Comparison of ENCODE assay signal across 9 cellular contexts in the genomic region with DNA sequence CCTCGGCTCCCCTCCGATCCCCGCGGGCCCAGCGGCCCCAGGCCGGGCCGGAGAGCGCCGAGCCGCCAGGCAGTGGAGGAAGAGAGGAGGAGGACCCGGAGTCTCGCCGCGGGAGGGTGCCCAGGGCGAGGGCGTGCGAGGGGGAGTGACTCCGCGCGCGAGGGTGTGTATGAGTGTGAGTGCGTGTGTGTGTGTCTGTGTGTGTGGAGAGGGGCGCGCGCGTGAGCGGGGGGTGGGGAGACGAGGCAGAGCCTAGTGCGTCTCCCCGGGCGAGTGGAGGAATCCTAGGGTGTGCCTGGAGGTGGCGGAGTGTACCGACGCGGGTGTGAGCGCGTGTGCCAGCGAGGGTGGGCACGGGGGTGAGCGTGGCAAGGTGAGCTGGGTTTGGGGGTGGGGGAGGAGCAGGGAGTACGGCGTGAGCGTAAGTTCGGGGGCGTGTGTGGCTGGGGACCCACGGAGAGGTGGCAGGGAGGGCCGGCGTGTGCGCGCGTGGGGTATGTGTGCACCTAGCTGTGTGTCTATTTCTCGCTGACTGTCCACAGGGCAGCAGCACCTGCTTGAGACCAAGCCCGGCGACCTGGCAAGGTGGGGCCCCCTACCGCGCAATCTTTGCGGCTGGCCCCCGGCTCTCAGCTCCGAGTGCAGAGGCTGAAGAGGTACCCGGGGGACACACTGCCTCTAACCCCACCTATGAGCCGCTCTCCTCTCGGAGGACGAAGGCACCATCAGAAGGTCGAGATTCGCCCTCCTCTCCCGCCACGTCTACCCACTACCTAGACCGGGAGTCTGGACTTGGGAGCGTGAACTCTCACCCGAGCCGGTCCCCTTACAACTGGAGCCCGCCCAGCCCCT. TPM values are rescaled to one million over a fixed set of nuclear protein-coding genes. Genes with fewer than 3 reads are reported as not detected.
A peak's percentile ranks its signal among the peaks of the same experiment; 100 is the strongest.
DNase-seq lines count a peak whose midpoint lies in the region; ATAC-seq and TF ChIP-seq lines count a peak whose summit lies in the region.
"Had no signal": no experiment of that assay in that cellular context is flagged by ENCODE, and none has a peak within 500 bp of the region (broad histone marks: within the 10 kb centered on the region; RNA-seq: fewer than 3 reads in every experiment).

No MANE protein-coding gene starts in this region.

- H2AFZ ChIP-seq in IMR-90 (replicated peaks; ENCODE audit: low read length, poor library complexity): peak overlapping the region; percentile 79

- no peak overlapping the region for H3K14ac ChIP-seq in IMR-90 (replicated peaks; ENCODE audit: low read depth, low read length)

- in situ Hi-C loops in IMR-90 (cut with MboI; ENCODE audit: low sequenced_read_pairs): no loop called here

- H2BK20ac ChIP-seq in IMR-90 (ENCODE audit: low read depth, low read length): no peak overlapping the region

- H2AK9ac ChIP-seq in IMR-90 (replicated peaks; ENCODE audit: low read depth, low read length, poor library complexity): peak overlapping the region; percentile 78

- H4K8ac ChIP-seq in IMR-90 (ENCODE audit: low read depth in 2 of 2, low read length in 2 of 2): no peak overlapping the region

- no peak overlapping the region for H3K9ac ChIP-seq in IMR-90 (ENCODE audit: low read depth, low read length)

- H3K9me3 ChIP-seq in IMR-90 (ENCODE audit: control insufficient read depth, insufficient read depth, low read length) (no peaks in the 10 kb centered on the region), body of pancreas (no peaks in the 10 kb centered on the region)

- dilution Hi-C loops in IMR-90 (cut with HindIII; ENCODE audit: low sequenced_read_pairs, unreplicated experiment): no loop called here

- DNase-seq in BJ (ENCODE audit: low read depth) (no peak), IMR-90 (no peak), body of pancreas (peak; percentile 30 to 40 (median 30)), kidney tubule cell (ENCODE audit: low spot score) (peak; percentile 2), hippocampal formation (lab: John Stamatoyannopoulos, UW) (no peak), NCI-H1436 treated with DMSO at 0.1 percent for 48 hours (lab: John Stamatoyannopoulos, UW) (no peak)
- DNase-seq in stimulated activated naive CD8-positive, alpha-beta T cell treated with anti-CD3 and anti-CD28 coated beads, Interleukin-15, Interleukin-2, amounts not matched to agents 100 U/mL and 50 U/mL, for 24 hours: peak; percentile 7

- peaks cover 4% of the 10 kb centered on the region; the same call in 1 of the 2 replicates for H3K9me1 ChIP-seq in IMR-90 (ENCODE audit: insufficient read depth, low read length)

- peak overlapping the region; percentile 43 for H3K4me3 ChIP-seq in BJ (ENCODE audit: low read depth, low read length)
- peak overlapping the region; percentile 39 for H3K4me3 ChIP-seq in IMR-90 (ENCODE audit: insufficient read depth, low read depth, low read length)
- peak overlapping the region; percentile 47 to 58 for H3K4me3 ChIP-seq in body of pancreas

- no peak overlapping the region for H3K4ac ChIP-seq in IMR-90 (ENCODE audit: low read depth, low read length)

- intact Hi-C loops in IMR-90 (cut with micrococcal nuclease): loop anchor here (2.0 to 5.0 kb wide), 3 partner anchors 198 to 509 kb away; no protein-coding TSS in a partner anchor
- intact Hi-C loops in body of pancreas (cut with DNase I): no loop called here

- H3K4me2 ChIP-seq in IMR-90 (ENCODE audit: low read depth, low read length): peak overlapping the region; percentile 91

- H2BK120ac ChIP-seq in IMR-90 (ENCODE audit: low read depth, low read length): no peak overlapping the region

- no peak for TF ChIP-seq RAD21 in IMR-90 (IDR thresholded peaks at IDR 0.05; ENCODE audit: low read length)

- H2AK5ac ChIP-seq in IMR-90 (ENCODE audit: low read depth, low read length): no peak overlapping the region

- no peaks in the 10 kb centered on the region for H3K36me3 ChIP-seq in BJ (ENCODE audit: control insufficient read depth, insufficient read depth, low read length)
- H3K36me3 ChIP-seq in IMR-90 (ENCODE audit: control insufficient read depth, insufficient read depth, low read length): no peaks in the 10 kb centered on the region
- no peaks in the 10 kb centered on the region for H3K36me3 ChIP-seq in body of pancreas (replicated peaks in 1 of 2; ENCODE audit: insufficient read depth in 1 of 2, low read depth in 2 of 2)

- no peaks in the 10 kb centered on the region for H3K79me1 ChIP-seq in IMR-90 (ENCODE audit: low read depth in 1 of 2, low read length in 2 of 2)

- H3K27ac ChIP-seq in IMR-90 (ENCODE audit: insufficient read depth, low read length) (no peak overlapping the region), body of pancreas (peak overlapping the region; percentile 43 to 83 (median 62))

- CTCF ChIA-PET in BJ (lab: Yijun Ruan, JAX): no interaction called here
- CTCF ChIA-PET in IMR-90 (lab: Yijun Ruan, JAX): no interaction called here

- H3K27me3 ChIP-seq in BJ (ENCODE audit: control insufficient read depth, insufficient read depth, low read length) (peaks cover 40% of the 10 kb centered on the region), IMR-90 (ENCODE audit: control insufficient read depth, insufficient read depth, low read length) (peaks cover 63% of the 10 kb centered on the region), body of pancreas (no peaks in the 10 kb centered on the region)

- H4K5ac ChIP-seq in IMR-90 (ENCODE audit: low read depth, low read length): no peak overlapping the region

- 0 out of 2 replicates have a peak, but pooled peaks have one; percentile 0 for TF ChIP-seq CTCF in BJ (IDR thresholded peaks at IDR 0.05; ENCODE audit: insufficient read depth, low read depth, low read length)
- no peak for TF ChIP-seq CTCF in IMR-90 (conservative IDR thresholded peaks at IDR 0.05; ENCODE audit: low read depth, low read length)
- no peak for TF ChIP-seq CTCF in body of pancreas (IDR thresholded peaks at IDR 0.05)

- ATAC-seq in IMR-90 (ENCODE audit: low read depth) (peak; percentile 65), body of pancreas (peak; percentile 30), GM21390 (IDR thresholded peaks at IDR 0.05; ENCODE audit: unreplicated experiment) (no peak)
- ATAC-seq in stimulated activated naive CD8-positive, alpha-beta T cell treated with anti-CD3 and anti-CD28 coated beads, Interleukin-15, Interleukin-2, amounts not matched to agents 100 U/mL and 50 U/mL, for 24 hours: peak; percentile 11

- H3K4me1 ChIP-seq in IMR-90 (ENCODE audit: control insufficient read depth, insufficient read depth, low read length) (no peaks in the 10 kb centered on the region), body of pancreas (peaks cover 38% of the 10 kb centered on the region)

- BruUV-seq in IMR-90 (replicated peaks; lab: Mats Ljungman, UMichigan): no TSS peak

- no peaks in the 10 kb centered on the region for H4K20me1 ChIP-seq in IMR-90 (ENCODE audit: insufficient read depth, low read length)

- H4K91ac ChIP-seq in IMR-90 (ENCODE audit: insufficient read depth, low read depth, low read length): no peak overlapping the region

- POLR2A ChIA-PET in BJ (lab: Charles Lee) (no interaction called here), IMR-90 (lab: Charles Lee; ENCODE audit: unreplicated experiment) (no interaction called here)

- no peak overlapping the region for H3K56ac ChIP-seq in IMR-90 (ENCODE audit: extremely low read depth, insufficient read depth, low read length)

- no peak overlapping the region for H3K18ac ChIP-seq in IMR-90 (ENCODE audit: low read depth, low read length)

- WGBS in IMR-90 (ENCODE audit: extremely low coverage in 2 of 2, insufficient read length in 1 of 2), 2 experiments: 0% methylated on average over 21 of the region's 72 CpGs; no CpG with 5 or more reads in 1 of the 2 experiments
- WGBS in body of pancreas, 2 donors: 0 to 5% methylated on average over 39 to 52 of the region's 72 CpGs

- no peak overlapping the region for H2BK15ac ChIP-seq in IMR-90 (ENCODE audit: low read depth, low read length)

- no peak overlapping the region for H3K23ac ChIP-seq in IMR-90 (ENCODE audit: low read depth, low read length)

- no peak overlapping the region for H2BK5ac ChIP-seq in IMR-90 (ENCODE audit: low read depth, low read length, poor library complexity, severe bottlenecking)

- TF ChIP-seq POLR2A in IMR-90 (IDR thresholded peaks at IDR 0.05; ENCODE audit: low read depth, low read length) (no peak), body of pancreas (IDR thresholded peaks at IDR 0.05) (peak in 1 of 3 donors; percentile 36)

TF ChIP-seq in IMR-90, 13 proteins besides CTCF, POLR2A, EP300 and RAD21 (continues in another document):
- no peak for TF ChIP-seq SMC3 (IDR thresholded peaks at IDR 0.05; ENCODE audit: low read depth, low read length)
- no peak for TF ChIP-seq MAFK (IDR thresholded peaks at IDR 0.05; ENCODE audit: low read depth, low read length)
- no peak for TF ChIP-seq CEBPB (IDR thresholded peaks at IDR 0.05; ENCODE audit: low read depth, low read length)
- TF ChIP-seq MAZ (IDR thresholded peaks at IDR 0.05; ENCODE audit: borderline replicate concordance, low read depth, low read length): no peak
- TF ChIP-seq RCOR1 (IDR thresholded peaks at IDR 0.05; ENCODE audit: insufficient replicate concordance, low read length): no peak
- TF ChIP-seq BHLHE40 (IDR thresholded peaks at IDR 0.05; ENCODE audit: low read depth, low read length): no peak
- no peak for TF ChIP-seq MXI1 (IDR thresholded peaks at IDR 0.05; ENCODE audit: borderline replicate concordance, low read depth, low read length)
- TF ChIP-seq, protein P1, sequence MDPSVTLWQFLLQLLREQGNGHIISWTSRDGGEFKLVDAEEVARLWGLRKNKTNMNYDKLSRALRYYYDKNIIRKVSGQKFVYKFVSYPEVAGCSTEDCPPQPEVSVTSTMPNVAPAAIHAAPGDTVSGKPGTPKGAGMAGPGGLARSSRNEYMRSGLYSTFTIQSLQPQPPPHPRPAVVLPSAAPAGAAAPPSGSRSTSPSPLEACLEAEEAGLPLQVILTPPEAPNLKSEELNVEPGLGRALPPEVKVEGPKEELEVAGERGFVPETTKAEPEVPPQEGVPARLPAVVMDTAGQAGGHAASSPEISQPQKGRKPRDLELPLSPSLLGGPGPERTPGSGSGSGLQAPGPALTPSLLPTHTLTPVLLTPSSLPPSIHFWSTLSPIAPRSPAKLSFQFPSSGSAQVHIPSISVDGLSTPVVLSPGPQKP (IDR thresholded peaks at IDR 0.05; ENCODE audit: borderline replicate concordance, low read depth, low read length): no peak
- TF ChIP-seq FOS (IDR thresholded peaks at IDR 0.05; ENCODE audit: low read depth, low read length): no peak

RNA-seq across cellular contexts. Expression of a gene that starts 0.8 kb away (rescaled TPM):
- polyA plus RNA-seq in BJ (2011; rRNA removed) (2.2 and 3.6 TPM in 2 replicates), IMR-90 (2012; rRNA removed) (0.03 and 0.04 TPM in 2 replicates)
- polyA minus RNA-seq in BJ (2011; rRNA and poly(A)+ RNA removed): 5.1 and 5.4 TPM in 2 replicates
- total RNA-seq in IMR-90 (2012; rRNA removed) (under 0.01 TPM in 2 replicates), body of pancreas (10 to 100 TPM in 1 of 2 donors, 1 to 10 TPM in 1; 7.6 to 15.0 TPM)
- polyA plus RNA-seq in IMR-90 (2012; cell fraction: cytosol; rRNA removed): 0.03 TPM in 1 of 2 replicates, not detected in the other
- 0.02 TPM in 1 of 2 replicates, not detected in the other for polyA plus RNA-seq in IMR-90 (2012; cell fraction: nucleus; rRNA removed; ENCODE audit: low replicate concordance)
- total RNA-seq: glomerular endothelial cell had no signal

Comparison
In these comparisons a context has a peak if more than half of its experiments do, and no peak if none do; other contexts are left out.
1. DNase-seq: peak in body of pancreas (4 of 4), kidney tubule cell (single experiment) and stimulated activated naive CD8-positive, alpha-beta T cell treated with anti-CD3 and anti-CD28 coated beads, Interleukin-15, Interleukin-2, amounts not matched to agents 100 U/mL and 50 U/mL, for 24 hours (single experiment); none in BJ (single experiment), IMR-90 (single experiment), hippocampal formation (0 of 2) and NCI-H1436 treated with DMSO at 0.1 percent for 48 hours (single experiment).
2. Peak in every context shown above with its lines, with median percentiles within 50 percentile points of each other: H3K4me3 ChIP-seq.